1 cellular context compared by ENCODE assay signal in the genomic region with DNA sequence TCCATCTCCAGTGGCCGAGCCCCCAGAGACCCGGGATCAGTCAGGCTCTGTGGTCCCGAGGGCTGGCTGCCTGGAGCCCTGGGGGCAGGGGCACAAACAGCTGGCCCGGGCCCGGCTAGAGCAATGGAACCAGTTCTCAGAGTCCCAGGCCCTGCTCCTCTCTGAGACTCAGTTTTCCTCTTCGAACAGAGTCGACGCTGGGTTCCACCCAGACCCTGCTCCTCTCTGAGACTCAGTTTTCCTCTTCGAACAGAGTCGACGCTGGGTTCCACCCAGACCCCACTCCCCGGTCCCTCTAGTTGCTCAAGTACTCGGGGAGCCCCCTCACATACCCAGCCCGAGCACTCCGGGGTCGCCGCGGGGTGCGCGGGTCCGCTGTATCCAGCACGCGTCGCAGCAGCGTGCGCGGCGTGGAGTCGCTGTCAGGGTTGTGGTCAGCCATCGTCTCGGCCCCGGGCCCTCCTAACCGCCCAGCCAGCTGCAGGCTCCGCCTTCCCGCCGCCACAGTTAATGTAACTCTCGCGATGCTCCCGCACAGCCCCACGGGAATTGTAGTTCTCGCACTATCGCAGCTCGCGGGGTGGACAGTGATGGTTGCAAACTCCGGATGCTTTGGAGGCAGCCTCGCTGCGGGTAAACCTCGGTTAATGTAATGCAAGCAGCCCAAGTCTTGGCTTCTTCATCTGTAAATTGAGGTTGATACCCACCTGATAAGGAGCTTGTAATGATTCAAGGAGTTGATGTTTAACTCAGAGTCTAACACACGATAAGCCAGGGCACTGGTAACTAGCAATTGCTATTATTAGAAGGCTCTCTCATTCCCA.
A peak's percentile ranks its signal among the peaks of the same experiment; 100 is the strongest.
TF ChIP-seq lines count a peak whose summit lies in the region.

No MANE protein-coding gene starts in this region.

TF ChIP-seq in K562, 482 proteins besides CTCF, POLR2A, EP300 and RAD21 (continued from another document and continues in another):
- TF ChIP-seq, protein P1, sequence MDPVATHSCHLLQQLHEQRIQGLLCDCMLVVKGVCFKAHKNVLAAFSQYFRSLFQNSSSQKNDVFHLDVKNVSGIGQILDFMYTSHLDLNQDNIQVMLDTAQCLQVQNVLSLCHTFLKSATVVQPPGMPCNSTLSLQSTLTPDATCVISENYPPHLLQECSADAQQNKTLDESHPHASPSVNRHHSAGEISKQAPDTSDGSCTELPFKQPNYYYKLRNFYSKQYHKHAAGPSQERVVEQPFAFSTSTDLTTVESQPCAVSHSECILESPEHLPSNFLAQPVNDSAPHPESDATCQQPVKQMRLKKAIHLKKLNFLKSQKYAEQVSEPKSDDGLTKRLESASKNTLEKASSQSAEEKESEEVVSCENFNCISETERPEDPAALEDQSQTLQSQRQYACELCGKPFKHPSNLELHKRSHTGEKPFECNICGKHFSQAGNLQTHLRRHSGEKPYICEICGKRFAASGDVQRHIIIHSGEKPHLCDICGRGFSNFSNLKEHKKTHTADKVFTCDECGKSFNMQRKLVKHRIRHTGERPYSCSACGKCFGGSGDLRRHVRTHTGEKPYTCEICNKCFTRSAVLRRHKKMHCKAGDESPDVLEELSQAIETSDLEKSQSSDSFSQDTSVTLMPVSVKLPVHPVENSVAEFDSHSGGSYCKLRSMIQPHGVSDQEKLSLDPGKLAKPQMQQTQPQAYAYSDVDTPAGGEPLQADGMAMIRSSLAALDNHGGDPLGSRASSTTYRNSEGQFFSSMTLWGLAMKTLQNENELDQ (CRISPR knock-in tag; IDR thresholded peaks at IDR 0.05; ENCODE audit: borderline replicate concordance) = no peak
- no peak for TF ChIP-seq BMI1 (IDR thresholded peaks at IDR 0.05; ENCODE audit: low read length)
- TF ChIP-seq NR1H2 (CRISPR knock-in tag; IDR thresholded peaks at IDR 0.05) = 0 out of 2 replicates have a peak, but pooled peaks have one; percentile 38
- TF ChIP-seq, protein P2, sequence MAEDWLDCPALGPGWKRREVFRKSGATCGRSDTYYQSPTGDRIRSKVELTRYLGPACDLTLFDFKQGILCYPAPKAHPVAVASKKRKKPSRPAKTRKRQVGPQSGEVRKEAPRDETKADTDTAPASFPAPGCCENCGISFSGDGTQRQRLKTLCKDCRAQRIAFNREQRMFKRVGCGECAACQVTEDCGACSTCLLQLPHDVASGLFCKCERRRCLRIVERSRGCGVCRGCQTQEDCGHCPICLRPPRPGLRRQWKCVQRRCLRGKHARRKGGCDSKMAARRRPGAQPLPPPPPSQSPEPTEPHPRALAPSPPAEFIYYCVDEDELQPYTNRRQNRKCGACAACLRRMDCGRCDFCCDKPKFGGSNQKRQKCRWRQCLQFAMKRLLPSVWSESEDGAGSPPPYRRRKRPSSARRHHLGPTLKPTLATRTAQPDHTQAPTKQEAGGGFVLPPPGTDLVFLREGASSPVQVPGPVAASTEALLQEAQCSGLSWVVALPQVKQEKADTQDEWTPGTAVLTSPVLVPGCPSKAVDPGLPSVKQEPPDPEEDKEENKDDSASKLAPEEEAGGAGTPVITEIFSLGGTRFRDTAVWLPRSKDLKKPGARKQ (CRISPR knock-in tag; IDR thresholded peaks at IDR 0.05) = no peak
- TF ChIP-seq SAFB2 (IDR thresholded peaks at IDR 0.05; ENCODE audit: borderline replicate concordance, low read depth, low read length, severe bottlenecking) = no peak
- TF ChIP-seq BRD4 (IDR thresholded peaks at IDR 0.05) = no peak
- no peak for TF ChIP-seq ZNF436 (CRISPR knock-in tag; IDR thresholded peaks at IDR 0.05)
- no peak for TF ChIP-seq TCFL5 (CRISPR knock-in tag; conservative IDR thresholded peaks at IDR 0.05)
- TF ChIP-seq ZNF311 (CRISPR knock-in tag; IDR thresholded peaks at IDR 0.05) = no peak
- TF ChIP-seq ETS2 (tag; IDR thresholded peaks at IDR 0.05; ENCODE audit: borderline replicate concordance, poor library complexity, severe bottlenecking) = no peak
- TF ChIP-seq GABPA (tag; conservative IDR thresholded peaks at IDR 0.05; ENCODE audit: low read depth) = peak; percentile 51; the same call in 1 of the 2 replicates
- TF ChIP-seq TCF7 (IDR thresholded peaks at IDR 0.05; ENCODE audit: borderline replicate concordance) = no peak
- no peak for TF ChIP-seq HNRNPL (IDR thresholded peaks at IDR 0.05; ENCODE audit: low read depth, low read length)
- no peak for TF ChIP-seq SMAD3 (CRISPR knock-in tag; conservative IDR thresholded peaks at IDR 0.05)
- TF ChIP-seq SETDB1 (IDR thresholded peaks at IDR 0.05; ENCODE audit: low read length) = no peak
- TF ChIP-seq, protein P3, sequence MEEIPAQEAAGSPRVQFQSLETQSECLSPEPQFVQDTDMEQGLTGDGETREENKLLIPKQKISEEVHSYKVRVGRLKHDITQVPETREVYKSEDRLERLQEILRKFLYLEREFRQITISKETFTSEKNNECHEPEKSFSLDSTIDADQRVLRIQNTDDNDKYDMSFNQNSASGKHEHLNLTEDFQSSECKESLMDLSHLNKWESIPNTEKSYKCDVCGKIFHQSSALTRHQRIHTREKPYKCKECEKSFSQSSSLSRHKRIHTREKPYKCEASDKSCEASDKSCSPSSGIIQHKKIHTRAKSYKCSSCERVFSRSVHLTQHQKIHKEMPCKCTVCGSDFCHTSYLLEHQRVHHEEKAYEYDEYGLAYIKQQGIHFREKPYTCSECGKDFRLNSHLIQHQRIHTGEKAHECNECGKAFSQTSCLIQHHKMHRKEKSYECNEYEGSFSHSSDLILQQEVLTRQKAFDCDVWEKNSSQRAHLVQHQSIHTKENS (CRISPR knock-in tag; IDR thresholded peaks at IDR 0.05) = no peak
- no peak for TF ChIP-seq ZKSCAN3 (CRISPR knock-in tag; IDR thresholded peaks at IDR 0.05)
- no peak for TF ChIP-seq ZNF778 (CRISPR knock-in tag; IDR thresholded peaks at IDR 0.05)
- TF ChIP-seq HDGF (IDR thresholded peaks at IDR 0.05) = no peak
- TF ChIP-seq ZNF232 (CRISPR knock-in tag; IDR thresholded peaks at IDR 0.05) = no peak
- TF ChIP-seq FOXM1 (IDR thresholded peaks at IDR 0.05; ENCODE audit: low read depth) = no peak
- TF ChIP-seq FOXM1 (CRISPR knock-in tag; IDR thresholded peaks at IDR 0.05; ENCODE audit: low read depth) = no peak
- TF ChIP-seq TEAD1 (CRISPR knock-in tag; IDR thresholded peaks at IDR 0.05) = no peak
- TF ChIP-seq DNMT1 (IDR thresholded peaks at IDR 0.05) = no peak
- peak; percentile 55 for TF ChIP-seq CREB1 (IDR thresholded peaks at IDR 0.05)
- peak; percentile 69; the same call in 1 of the 2 replicates for TF ChIP-seq CREB1 (CRISPR knock-in tag; IDR thresholded peaks at IDR 0.05)
- TF ChIP-seq, protein P4, sequence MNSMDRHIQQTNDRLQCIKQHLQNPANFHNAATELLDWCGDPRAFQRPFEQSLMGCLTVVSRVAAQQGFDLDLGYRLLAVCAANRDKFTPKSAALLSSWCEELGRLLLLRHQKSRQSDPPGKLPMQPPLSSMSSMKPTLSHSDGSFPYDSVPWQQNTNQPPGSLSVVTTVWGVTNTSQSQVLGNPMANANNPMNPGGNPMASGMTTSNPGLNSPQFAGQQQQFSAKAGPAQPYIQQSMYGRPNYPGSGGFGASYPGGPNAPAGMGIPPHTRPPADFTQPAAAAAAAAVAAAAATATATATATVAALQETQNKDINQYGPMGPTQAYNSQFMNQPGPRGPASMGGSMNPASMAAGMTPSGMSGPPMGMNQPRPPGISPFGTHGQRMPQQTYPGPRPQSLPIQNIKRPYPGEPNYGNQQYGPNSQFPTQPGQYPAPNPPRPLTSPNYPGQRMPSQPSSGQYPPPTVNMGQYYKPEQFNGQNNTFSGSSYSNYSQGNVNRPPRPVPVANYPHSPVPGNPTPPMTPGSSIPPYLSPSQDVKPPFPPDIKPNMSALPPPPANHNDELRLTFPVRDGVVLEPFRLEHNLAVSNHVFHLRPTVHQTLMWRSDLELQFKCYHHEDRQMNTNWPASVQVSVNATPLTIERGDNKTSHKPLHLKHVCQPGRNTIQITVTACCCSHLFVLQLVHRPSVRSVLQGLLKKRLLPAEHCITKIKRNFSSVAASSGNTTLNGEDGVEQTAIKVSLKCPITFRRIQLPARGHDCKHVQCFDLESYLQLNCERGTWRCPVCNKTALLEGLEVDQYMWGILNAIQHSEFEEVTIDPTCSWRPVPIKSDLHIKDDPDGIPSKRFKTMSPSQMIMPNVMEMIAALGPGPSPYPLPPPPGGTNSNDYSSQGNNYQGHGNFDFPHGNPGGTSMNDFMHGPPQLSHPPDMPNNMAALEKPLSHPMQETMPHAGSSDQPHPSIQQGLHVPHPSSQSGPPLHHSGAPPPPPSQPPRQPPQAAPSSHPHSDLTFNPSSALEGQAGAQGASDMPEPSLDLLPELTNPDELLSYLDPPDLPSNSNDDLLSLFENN (IDR thresholded peaks at IDR 0.05; ENCODE audit: low read depth in 2 of 2, low read length in 2 of 2) = no peak
- TF ChIP-seq ZNF583 (CRISPR knock-in tag; IDR thresholded peaks at IDR 0.05) = no peak
- TF ChIP-seq, protein P5, sequence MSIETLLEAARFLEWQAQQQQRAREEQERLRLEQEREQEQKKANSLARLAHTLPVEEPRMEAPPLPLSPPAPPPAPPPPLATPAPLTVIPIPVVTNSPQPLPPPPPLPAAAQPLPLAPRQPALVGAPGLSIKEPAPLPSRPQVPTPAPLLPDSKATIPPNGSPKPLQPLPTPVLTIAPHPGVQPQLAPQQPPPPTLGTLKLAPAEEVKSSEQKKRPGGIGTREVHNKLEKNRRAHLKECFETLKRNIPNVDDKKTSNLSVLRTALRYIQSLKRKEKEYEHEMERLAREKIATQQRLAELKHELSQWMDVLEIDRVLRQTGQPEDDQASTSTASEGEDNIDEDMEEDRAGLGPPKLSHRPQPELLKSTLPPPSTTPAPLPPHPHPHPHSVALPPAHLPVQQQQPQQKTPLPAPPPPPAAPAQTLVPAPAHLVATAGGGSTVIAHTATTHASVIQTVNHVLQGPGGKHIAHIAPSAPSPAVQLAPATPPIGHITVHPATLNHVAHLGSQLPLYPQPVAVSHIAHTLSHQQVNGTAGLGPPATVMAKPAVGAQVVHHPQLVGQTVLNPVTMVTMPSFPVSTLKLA (conservative IDR thresholded peaks at IDR 0.05) = peak; percentile 78 to 91
- no peak for TF ChIP-seq ILF3 (IDR thresholded peaks at IDR 0.05; ENCODE audit: borderline replicate concordance)
- TF ChIP-seq, protein P6, sequence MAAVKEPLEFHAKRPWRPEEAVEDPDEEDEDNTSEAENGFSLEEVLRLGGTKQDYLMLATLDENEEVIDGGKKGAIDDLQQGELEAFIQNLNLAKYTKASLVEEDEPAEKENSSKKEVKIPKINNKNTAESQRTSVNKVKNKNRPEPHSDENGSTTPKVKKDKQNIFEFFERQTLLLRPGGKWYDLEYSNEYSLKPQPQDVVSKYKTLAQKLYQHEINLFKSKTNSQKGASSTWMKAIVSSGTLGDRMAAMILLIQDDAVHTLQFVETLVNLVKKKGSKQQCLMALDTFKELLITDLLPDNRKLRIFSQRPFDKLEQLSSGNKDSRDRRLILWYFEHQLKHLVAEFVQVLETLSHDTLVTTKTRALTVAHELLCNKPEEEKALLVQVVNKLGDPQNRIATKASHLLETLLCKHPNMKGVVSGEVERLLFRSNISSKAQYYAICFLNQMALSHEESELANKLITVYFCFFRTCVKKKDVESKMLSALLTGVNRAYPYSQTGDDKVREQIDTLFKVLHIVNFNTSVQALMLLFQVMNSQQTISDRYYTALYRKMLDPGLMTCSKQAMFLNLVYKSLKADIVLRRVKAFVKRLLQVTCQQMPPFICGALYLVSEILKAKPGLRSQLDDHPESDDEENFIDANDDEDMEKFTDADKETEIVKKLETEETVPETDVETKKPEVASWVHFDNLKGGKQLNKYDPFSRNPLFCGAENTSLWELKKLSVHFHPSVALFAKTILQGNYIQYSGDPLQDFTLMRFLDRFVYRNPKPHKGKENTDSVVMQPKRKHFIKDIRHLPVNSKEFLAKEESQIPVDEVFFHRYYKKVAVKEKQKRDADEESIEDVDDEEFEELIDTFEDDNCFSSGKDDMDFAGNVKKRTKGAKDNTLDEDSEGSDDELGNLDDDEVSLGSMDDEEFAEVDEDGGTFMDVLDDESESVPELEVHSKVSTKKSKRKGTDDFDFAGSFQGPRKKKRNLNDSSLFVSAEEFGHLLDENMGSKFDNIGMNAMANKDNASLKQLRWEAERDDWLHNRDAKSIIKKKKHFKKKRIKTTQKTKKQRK (IDR thresholded peaks at IDR 0.05; ENCODE audit: borderline replicate concordance, low read depth, low read length) = no peak
- no peak for TF ChIP-seq KDM1A (IDR thresholded peaks at IDR 0.05)
- TF ChIP-seq, protein P7, sequence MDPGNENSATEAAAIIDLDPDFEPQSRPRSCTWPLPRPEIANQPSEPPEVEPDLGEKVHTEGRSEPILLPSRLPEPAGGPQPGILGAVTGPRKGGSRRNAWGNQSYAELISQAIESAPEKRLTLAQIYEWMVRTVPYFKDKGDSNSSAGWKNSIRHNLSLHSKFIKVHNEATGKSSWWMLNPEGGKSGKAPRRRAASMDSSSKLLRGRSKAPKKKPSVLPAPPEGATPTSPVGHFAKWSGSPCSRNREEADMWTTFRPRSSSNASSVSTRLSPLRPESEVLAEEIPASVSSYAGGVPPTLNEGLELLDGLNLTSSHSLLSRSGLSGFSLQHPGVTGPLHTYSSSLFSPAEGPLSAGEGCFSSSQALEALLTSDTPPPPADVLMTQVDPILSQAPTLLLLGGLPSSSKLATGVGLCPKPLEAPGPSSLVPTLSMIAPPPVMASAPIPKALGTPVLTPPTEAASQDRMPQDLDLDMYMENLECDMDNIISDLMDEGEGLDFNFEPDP (CRISPR knock-in tag; IDR thresholded peaks at IDR 0.05) = no peak
- no peak for TF ChIP-seq DPF2 (IDR thresholded peaks at IDR 0.05)
- TF ChIP-seq CC2D1A (IDR thresholded peaks at IDR 0.05) = no peak
- no peak; the same call in 1 of the 2 replicates for TF ChIP-seq MEF2A (IDR thresholded peaks at IDR 0.05; ENCODE audit: control insufficient read depth, low read depth, low read length)
- TF ChIP-seq, protein P8, sequence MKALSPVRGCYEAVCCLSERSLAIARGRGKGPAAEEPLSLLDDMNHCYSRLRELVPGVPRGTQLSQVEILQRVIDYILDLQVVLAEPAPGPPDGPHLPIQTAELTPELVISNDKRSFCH (CRISPR knock-in tag; IDR thresholded peaks at IDR 0.05) = no peak
- TF ChIP-seq, protein P8 (tag; IDR thresholded peaks at IDR 0.05) = no peak; the same call in 1 of the 2 replicates
- TF ChIP-seq ZNF445 (CRISPR knock-in tag; IDR thresholded peaks at IDR 0.05; ENCODE audit: low read depth) = no peak
- TF ChIP-seq, protein P9, sequence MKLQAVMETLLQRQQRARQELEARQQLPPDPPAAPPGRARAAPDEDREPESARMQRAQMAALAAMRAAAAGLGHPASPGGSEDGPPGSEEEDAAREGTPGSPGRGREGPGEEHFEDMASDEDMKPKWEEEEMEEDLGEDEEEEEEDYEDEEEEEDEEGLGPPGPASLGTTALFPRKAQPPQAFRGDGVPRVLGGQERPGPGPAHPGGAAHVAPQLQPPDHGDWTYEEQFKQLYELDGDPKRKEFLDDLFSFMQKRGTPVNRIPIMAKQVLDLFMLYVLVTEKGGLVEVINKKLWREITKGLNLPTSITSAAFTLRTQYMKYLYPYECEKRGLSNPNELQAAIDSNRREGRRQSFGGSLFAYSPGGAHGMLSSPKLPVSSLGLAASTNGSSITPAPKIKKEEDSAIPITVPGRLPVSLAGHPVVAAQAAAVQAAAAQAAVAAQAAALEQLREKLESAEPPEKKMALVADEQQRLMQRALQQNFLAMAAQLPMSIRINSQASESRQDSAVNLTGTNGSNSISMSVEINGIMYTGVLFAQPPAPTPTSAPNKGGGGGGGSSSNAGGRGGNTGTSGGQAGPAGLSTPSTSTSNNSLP (IDR thresholded peaks at IDR 0.05; ENCODE audit: borderline replicate concordance, low read depth, low read length) = no peak
- 0 out of 2 replicates have a peak, but pooled peaks have one; percentile 6 for TF ChIP-seq ZNF408 (CRISPR knock-in tag; IDR thresholded peaks at IDR 0.05; ENCODE audit: low read depth)
- TF ChIP-seq ZKSCAN1 (IDR thresholded peaks at IDR 0.05; ENCODE audit: low read depth, low read length) = no peak
- no peak for TF ChIP-seq EWSR1 (IDR thresholded peaks at IDR 0.05; ENCODE audit: borderline replicate concordance, low read depth, partially characterized antibody)
- no peak for TF ChIP-seq ZNF830 (CRISPR knock-in tag; IDR thresholded peaks at IDR 0.05)
